ENCODE assay signal across 24 cellular contexts in genomic region chr20:57753332-57754164, GRCh38. TPM values are rescaled to one million over a fixed set of nuclear protein-coding genes. Genes with fewer than 3 reads are reported as not detected.
DNase-seq lines count a peak whose midpoint lies in the region; ATAC-seq and TF ChIP-seq lines count a peak whose summit lies in the region.
"Had no signal": no experiment of that assay in that cellular context is flagged by ENCODE, and none has a peak within 500 bp of the region (broad histone marks: within the 10 kb centered on the region; RNA-seq: fewer than 3 reads in every experiment).

No MANE protein-coding gene starts in this region.

- H3K27ac Mint-ChIP-seq in activated T-helper 2 cell treated with anti-CD3 and anti-CD28 coated beads, Interferon-gamma antibody, Interleukin-2, Interleukin-4, amounts not matched to agents 10 μg/mL and 5 μg/mL and 100 μg/mL, durations not matched to agents 14 hours and 24 hours and 36 hours: no peak overlapping the region
- H3K27ac Mint-ChIP-seq: activated CD4-positive, alpha-beta memory T cell treated with anti-CD3 and anti-CD28 coated beads, Interleukin-2, amount 10 ng/mL, durations not matched to agents 7 days and 5 days had no signal

- H3K36me3 Mint-ChIP-seq in activated T-helper 2 cell treated with anti-CD3 and anti-CD28 coated beads, Interferon-gamma antibody, Interleukin-2, Interleukin-4, amounts not matched to agents 10 μg/mL and 5 μg/mL and 100 μg/mL, durations not matched to agents 14 hours and 24 hours and 36 hours (ENCODE audit: low read depth): no peaks in the 10 kb centered on the region

- ATAC-seq in left lobe of liver: no peak
- ATAC-seq: SK-N-SH treated with all-trans-retinoic acid at 6 μM for 48 hours had no signal

- no peak overlapping the region for H3K4me3 Mint-ChIP-seq in activated T-helper 2 cell treated with anti-CD3 and anti-CD28 coated beads, Interferon-gamma antibody, Interleukin-2, Interleukin-4, amounts not matched to agents 10 μg/mL and 5 μg/mL and 100 μg/mL, durations not matched to agents 14 hours and 24 hours and 36 hours (ENCODE audit: low read depth)
- H3K4me3 Mint-ChIP-seq: activated CD4-positive, alpha-beta memory T cell treated with anti-CD3 and anti-CD28 coated beads, Interleukin-2, amount 10 ng/mL, durations not matched to agents 7 days and 5 days had no signal

- TF ChIP-seq CTCF in suprapubic skin (IDR thresholded peaks at IDR 0.05): no peak

- TF ChIP-seq POLR2A in suprapubic skin (IDR thresholded peaks at IDR 0.05): no peak

- peaks cover 5% of the 10 kb centered on the region for H3K4me1 Mint-ChIP-seq in activated T-helper 2 cell treated with anti-CD3 and anti-CD28 coated beads, Interferon-gamma antibody, Interleukin-2, Interleukin-4, amounts not matched to agents 10 μg/mL and 5 μg/mL and 100 μg/mL, durations not matched to agents 14 hours and 24 hours and 36 hours (ENCODE audit: low read depth)

- 65% methylated on average over 14 of the region's 14 CpGs for WGBS in suprapubic skin

- H3K9me3 Mint-ChIP-seq in activated T-helper 2 cell treated with anti-CD3 and anti-CD28 coated beads, Interferon-gamma antibody, Interleukin-2, Interleukin-4, amounts not matched to agents 10 μg/mL and 5 μg/mL and 100 μg/mL, durations not matched to agents 14 hours and 24 hours and 36 hours: no peaks in the 10 kb centered on the region

- H3K4me1 ChIP-seq in suprapubic skin: peaks cover 14% of the 10 kb centered on the region
- peaks cover 6% of the 10 kb centered on the region for H3K4me1 ChIP-seq in effector memory CD4-positive, alpha-beta T cell (ENCODE audit: control insufficient read depth, insufficient read depth, low read length, poor library complexity, severe bottlenecking)

- H3K27ac ChIP-seq in suprapubic skin: no peak overlapping the region
- no peak overlapping the region for H3K27ac ChIP-seq in effector memory CD4-positive, alpha-beta T cell (ENCODE audit: insufficient read depth, low read length, poor library complexity, severe bottlenecking)
- H3K27ac ChIP-seq: epithelial cell of prostate, tibial nerve had no signal

- H3K27me3 ChIP-seq in suprapubic skin: peaks cover 5% of the 10 kb centered on the region
- H3K27me3 ChIP-seq in effector memory CD4-positive, alpha-beta T cell (replicated peaks; ENCODE audit: control insufficient read depth, insufficient read depth, low read length, poor library complexity, severe bottlenecking): no peaks in the 10 kb centered on the region
- H3K27me3 ChIP-seq: tibial nerve had no signal

- H3K4me3 ChIP-seq in suprapubic skin: no peak overlapping the region
- no peak overlapping the region for H3K4me3 ChIP-seq in effector memory CD4-positive, alpha-beta T cell (ENCODE audit: insufficient read depth, low read depth, low read length, poor library complexity, severe bottlenecking)
- H3K4me3 ChIP-seq: lung, tibial nerve had no signal

- peaks cover 26% of the 10 kb centered on the region for H3K27me3 Mint-ChIP-seq in activated T-helper 2 cell treated with anti-CD3 and anti-CD28 coated beads, Interferon-gamma antibody, Interleukin-2, Interleukin-4, amounts not matched to agents 10 μg/mL and 5 μg/mL and 100 μg/mL, durations not matched to agents 14 hours and 24 hours and 36 hours (ENCODE audit: low read depth)

- intact Hi-C loops in activated T-helper 2 cell treated with anti-CD3 and anti-CD28 coated beads, Interferon-gamma antibody, Interleukin-2, Interleukin-4, amounts not matched to agents 10 μg/mL and 5 μg/mL and 100 μg/mL, durations not matched to agents 14 hours and 24 hours and 36 hours (cut with micrococcal nuclease): no loop called here

- no peaks in the 10 kb centered on the region for H3K9me3 ChIP-seq in suprapubic skin
- H3K9me3 ChIP-seq in effector memory CD4-positive, alpha-beta T cell (ENCODE audit: control insufficient read depth, low read length): no peaks in the 10 kb centered on the region

- peak; percentile 20 for DNase-seq in DMS79 treated with DMSO at 0.1 percent for 48 hours (lab: John Stamatoyannopoulos, UW)
- no peak for DNase-seq in DMS79 (lab: John Stamatoyannopoulos, UW)
- DNase-seq in NCI-H446 treated with DMSO at 0.1 percent for 48 hours (lab: John Stamatoyannopoulos, UW): peak; percentile 19
- DNase-seq in mesenteric fat pad (ENCODE audit: low spot score): peak; percentile 67
- peak; percentile 37 to 62 for DNase-seq in suprapubic skin (ENCODE audit: low spot score in 2 of 2)
- DNase-seq in left lobe of liver (ENCODE audit: low spot score): no peak
- no peak for DNase-seq in effector memory CD4-positive, alpha-beta T cell
- no peak for DNase-seq in activated T-helper 2 cell treated with anti-CD3 and anti-CD28 coated beads, Interferon-gamma antibody, Interleukin-2, Interleukin-4, amounts not matched to agents 10 μg/mL and 5 μg/mL and 100 μg/mL, durations not matched to agents 14 hours and 24 hours and 36 hours (ENCODE audit: low spot score)
- DNase-seq: 8988T; activated CD4-positive, alpha-beta memory T cell treated with anti-CD3 and anti-CD28 coated beads, Interleukin-2, amount 10 ng/mL, durations not matched to agents 7 days and 5 days; activated CD4-positive, CD25-positive, alpha-beta regulatory T cell; activated naive CD4-positive, alpha-beta T cell; activated T-cell treated with anti-CD3 and anti-CD28 coated beads for 4 hours; amniotic stem cell; dermis blood vessel endothelial cell; GDM1; NK-92 treated with Interleukin-12 subunit alpha and Interleukin-12 subunit beta, amount 100 ng/mL, for 24 hours; stimulated activated CD4-positive, alpha-beta T cell treated with anti-CD3 and anti-CD28 coated beads, Interleukin-2, amount 100 ng/mL, for 24 hours; stimulated activated naive CD4-positive, alpha-beta T cell treated with Interleukin-2 at 50 U/mL for 16 hours; T-helper 9 cell had no signal

- TF ChIP-seq EP300 in suprapubic skin (IDR thresholded peaks at IDR 0.05): no peak

- no peaks in the 10 kb centered on the region for H3K36me3 ChIP-seq in suprapubic skin
- no peaks in the 10 kb centered on the region for H3K36me3 ChIP-seq in effector memory CD4-positive, alpha-beta T cell (ENCODE audit: control insufficient read depth, insufficient read depth, low read length)
- H3K36me3 ChIP-seq: tibial nerve had no signal

RNA-seq across cellular contexts. Expression of gene PMEPA1, which starts 43.7 kb away (rescaled TPM):
- total RNA-seq in mesenteric fat pad (90.0 TPM), suprapubic skin (10 to 100 TPM in 3 of 4 donors, 1 to 10 TPM in 1; 9.5 to 20.4 (median 16.2) TPM), left lobe of liver (5.2 TPM)
- 0.99 and 1.1 TPM in 2 replicates for total RNA-seq in activated T-helper 2 cell treated with anti-CD3 and anti-CD28 coated beads, Interferon-gamma antibody, Interleukin-2, Interleukin-4, amounts not matched to agents 10 μg/mL and 5 μg/mL and 100 μg/mL, durations not matched to agents 14 hours and 24 hours and 36 hours

Comparison
In these comparisons a context has a peak if more than half of its experiments do, and no peak if none do; other contexts are left out.
1. DNase-seq: peak in DMS79 treated with DMSO at 0.1 percent for 48 hours (single experiment), NCI-H446 treated with DMSO at 0.1 percent for 48 hours (single experiment), mesenteric fat pad (single experiment) and suprapubic skin (2 of 2); none in DMS79 (single experiment), left lobe of liver (single experiment), effector memory CD4-positive, alpha-beta T cell (0 of 3) and activated T-helper 2 cell treated with anti-CD3 and anti-CD28 coated beads, Interferon-gamma antibody, Interleukin-2, Interleukin-4, amounts not matched to agents 10 μg/mL and 5 μg/mL and 100 μg/mL, durations not matched to agents 14 hours and 24 hours and 36 hours (single experiment).